In genomic region chr2:86442642-86443005, GRCh38 we compare ENCODE assay signal across 8 cellular contexts. TPM values are rescaled to one million over a fixed set of nuclear protein-coding genes. Genes with fewer than 3 reads are reported as not detected.
DNase-seq lines count a peak whose midpoint lies in the region; ATAC-seq and TF ChIP-seq lines count a peak whose summit lies in the region.

No MANE protein-coding gene starts in this region.

- peaks cover 31 to 40% of the 10 kb centered on the region in 2 donors for H3K36me3 Mint-ChIP-seq in naive B cell
- H3K36me3 Mint-ChIP-seq in stimulated activated memory B cell treated with anti-CD40 and anti-IgM and Interleukin-4, amounts not matched to agents 10 μg/mL and 1 μg/mL and 100 μg/mL, for 72 hours, result peaks cover 39% of the 10 kb centered on the region

- peak overlapping the region; percentile 93 to 99 (median 98) for H3K27ac Mint-ChIP-seq in naive B cell
- peak overlapping the region; percentile 94 for H3K27ac Mint-ChIP-seq in stimulated activated memory B cell treated with anti-CD40 and anti-IgM and Interleukin-4, amounts not matched to agents 10 μg/mL and 1 μg/mL and 100 μg/mL, for 72 hours

- H3K27ac ChIP-seq in Peyer's patch, result peak overlapping the region; percentile 85 to 98 (median 91)

- H3K4me3 Mint-ChIP-seq in naive B cell, result peak overlapping the region; percentile 85 to 99 (median 98)
- H3K4me3 Mint-ChIP-seq in stimulated activated memory B cell treated with anti-CD40 and anti-IgM and Interleukin-4, amounts not matched to agents 10 μg/mL and 1 μg/mL and 100 μg/mL, for 72 hours, result peak overlapping the region; percentile 86

- peak in 2 of 6 experiments; percentile 15 to 18 for TF ChIP-seq CTCF in Peyer's patch (IDR thresholded peaks at IDR 0.05)

- TF ChIP-seq POLR2A in Peyer's patch (IDR thresholded peaks at IDR 0.05), result peak; percentile 22 to 51

- peak overlapping the region; percentile 67 to 88 (median 78) for H3K4me3 ChIP-seq in Peyer's patch

- peaks cover 0 to 27% (median 7%) of the 10 kb centered on the region in 4 donors for H3K4me1 ChIP-seq in Peyer's patch

- peaks cover 33 to 46% (median 40%) of the 10 kb centered on the region in 3 donors for H3K4me1 Mint-ChIP-seq in naive B cell
- H3K4me1 Mint-ChIP-seq in stimulated activated memory B cell treated with anti-CD40 and anti-IgM and Interleukin-4, amounts not matched to agents 10 μg/mL and 1 μg/mL and 100 μg/mL, for 72 hours, result peaks cover 36% of the 10 kb centered on the region

- peaks cover 0 to 19% (median 3%) of the 10 kb centered on the region in 4 donors for H3K9me3 ChIP-seq in Peyer's patch

- peaks cover 0 to 17% (median 0%) of the 10 kb centered on the region in 3 donors for H3K36me3 ChIP-seq in Peyer's patch

- no peaks in the 10 kb centered on the region for H3K27me3 ChIP-seq in Peyer's patch

- H3K27me3 Mint-ChIP-seq in naive B cell, result peaks cover 0 to 2% (median 1%) of the 10 kb centered on the region in 3 donors
- no peaks in the 10 kb centered on the region for H3K27me3 Mint-ChIP-seq in stimulated activated memory B cell treated with anti-CD40 and anti-IgM and Interleukin-4, amounts not matched to agents 10 μg/mL and 1 μg/mL and 100 μg/mL, for 72 hours

- peaks cover 4 to 33% (median 19%) of the 10 kb centered on the region in 7 donors for H3K9me3 Mint-ChIP-seq in naive B cell
- peaks cover 8% of the 10 kb centered on the region for H3K9me3 Mint-ChIP-seq in stimulated activated memory B cell treated with anti-CD40 and anti-IgM and Interleukin-4, amounts not matched to agents 10 μg/mL and 1 μg/mL and 100 μg/mL, for 72 hours

- peak; percentile 50 for ATAC-seq in GM19468 (IDR thresholded peaks at IDR 0.05; ENCODE audit: extremely low read depth, unreplicated experiment)
- ATAC-seq in naive B cell (ENCODE audit: low read depth in 2 of 2), result peak; percentile 34 to 48
- peak; percentile 79 for ATAC-seq in stimulated activated memory B cell treated with anti-CD40 and anti-IgM and Interleukin-4, amounts not matched to agents 10 μg/mL and 1 μg/mL and 100 μg/mL, for 72 hours

- peak; percentile 40 for DNase-seq in CMK (ENCODE audit: low read depth)
- peak; percentile 62 for DNase-seq in HPDE6-E6E7 (ENCODE audit: extremely low spot score)
- peak; percentile 71 to 88 (median 81) for DNase-seq in Peyer's patch
- peak; percentile 47 for DNase-seq in activated T-helper 1 cell treated with Interleukin-2 at 50 U/mL for 16 hours (ENCODE audit: low read depth)
- peak; percentile 90 for DNase-seq in fibroblast of gingiva (ENCODE audit: low read depth)
- DNase-seq in naive B cell, result peak; percentile 73

RNA-seq across cellular contexts. Expression of gene KDM3A, which starts 1.5 kb away (rescaled TPM):
- total RNA-seq in Peyer's patch, result 10 to 100 TPM; 42.9 to 93.1 (median 61.1) TPM
- polyA plus RNA-seq in naive B cell (ENCODE audit: low read depth in 6 of 6), result 10 to 100 TPM in 4 of 6 donors, 1 to 10 TPM in 2; 3.6 to 18.7 (median 11.6) TPM

Comparison
In these comparisons a context has a peak if more than half of its experiments do, and no peak if none do; other contexts are left out.
1. Peak in every context shown above with its lines: DNase-seq, ATAC-seq, H3K4me3 ChIP-seq and H3K27ac ChIP-seq.
2. DNase-seq: peak in every context shown above with its lines; median percentile 90 in fibroblast of gingiva; 81 in Peyer's patch; 73 in naive B cell; 62 in HPDE6-E6E7; 47 in activated T-helper 1 cell treated with Interleukin-2 at 50 U/mL for 16 hours; 40 in CMK.